8 cellular contexts compared by ENCODE assay signal in genomic region chr1:6835139-6835538, GRCh38.
"Had no signal": no experiment of that assay in that cellular context is flagged by ENCODE, and none has a peak within 500 bp of the region (broad histone marks: within the 10 kb centered on the region; RNA-seq: fewer than 3 reads in every experiment).

No MANE protein-coding gene starts in this region.

- H3K9me3 Mint-ChIP-seq: HFFc6, IgD-negative memory B cell had no signal

- H3K27me3 Mint-ChIP-seq: IgD-negative memory B cell had no signal

- H3K4me3 ChIP-seq: GM23248, HAP-1 had no signal

- H3K27ac ChIP-seq: GM23248, HL-60 had no signal

- DNase-seq: GM23248, GOT3, H7, HFFc6, KBM-7 had no signal

- H3K9ac ChIP-seq: GM23248 had no signal

- H3K27ac Mint-ChIP-seq: HFFc6, IgD-negative memory B cell had no signal

- H3K4me3 Mint-ChIP-seq: HFFc6, IgD-negative memory B cell had no signal

- H3K9me3 ChIP-seq: HAP-1 had no signal
